10 cellular contexts compared by ENCODE assay signal in genomic region chr5:114363837-114364236, GRCh38. TPM values are rescaled to one million over a fixed set of nuclear protein-coding genes. Genes with fewer than 3 reads are reported as not detected.
DNase-seq lines count a peak whose midpoint lies in the region; ATAC-seq and TF ChIP-seq lines count a peak whose summit lies in the region.
"Had no signal": no experiment of that assay in that cellular context is flagged by ENCODE, and none has a peak within 500 bp of the region (broad histone marks: within the 10 kb centered on the region; RNA-seq: fewer than 3 reads in every experiment).

No MANE protein-coding gene starts in this region.

- no peak overlapping the region for H2BK5ac ChIP-seq in IMR-90 (ENCODE audit: low read depth, low read length, poor library complexity, severe bottlenecking)

- H3K4me2 ChIP-seq in IMR-90 (ENCODE audit: low read depth, low read length), result peak overlapping the region; percentile 90
- no peak overlapping the region for H3K4me2 ChIP-seq in osteoblast (ENCODE audit: insufficient read depth, low read length)

- no peak overlapping the region for H2BK20ac ChIP-seq in IMR-90 (ENCODE audit: low read depth, low read length)

- no peak for TF ChIP-seq POLR2A in IMR-90 (IDR thresholded peaks at IDR 0.05; ENCODE audit: low read depth, low read length)

- WGBS in IMR-90 (ENCODE audit: extremely low coverage in 2 of 2, insufficient read length in 1 of 2), 2 experiments, result 2% methylated on average over 6 of the region's 10 CpGs; no CpG with 5 or more reads in 1 of the 2 experiments
- 2% methylated on average over 10 of the region's 10 CpGs for WGBS in endodermal cell (ENCODE audit: insufficient coverage in 1 of 2, insufficient read length in 1 of 2), 2 experiments

- H4K20me1 ChIP-seq in IMR-90 (ENCODE audit: insufficient read depth, low read length) (no peaks in the 10 kb centered on the region), osteoblast (ENCODE audit: insufficient read depth, low read length) (no peaks in the 10 kb centered on the region)

- no peaks in the 10 kb centered on the region for H3K36me3 Mint-ChIP-seq in endodermal cell (ENCODE audit: low read depth)
- no peaks in the 10 kb centered on the region for H3K36me3 Mint-ChIP-seq in natural killer cell treated with Interleukin-12 subunit alpha and Interleukin-12 subunit beta and Interleukin-15 and Interleukin-18, amount 100 ng/mL, for 72 hours
- H3K36me3 Mint-ChIP-seq: T-cell had no signal

- H3K18ac ChIP-seq in IMR-90 (ENCODE audit: low read depth, low read length), result no peak overlapping the region

- H4K5ac ChIP-seq in IMR-90 (ENCODE audit: low read depth, low read length), result no peak overlapping the region

- H3K27ac Mint-ChIP-seq in endodermal cell, result no peak overlapping the region
- H3K27ac Mint-ChIP-seq in natural killer cell treated with Interleukin-12 subunit alpha and Interleukin-12 subunit beta and Interleukin-15 and Interleukin-18, amount 100 ng/mL, for 72 hours, result no peak overlapping the region
- H3K27ac Mint-ChIP-seq: activated T-helper 2 cell treated with anti-CD3 and anti-CD28 coated beads, Interferon-gamma antibody, Interleukin-2, Interleukin-4, amounts not matched to agents 10 μg/mL and 5 μg/mL and 100 μg/mL, durations not matched to agents 14 hours and 24 hours and 36 hours; T-cell had no signal

- no peaks in the 10 kb centered on the region for H3K36me3 ChIP-seq in IMR-90 (ENCODE audit: control insufficient read depth, insufficient read depth, low read length)
- H3K36me3 ChIP-seq in endodermal cell (ENCODE audit: control insufficient read depth, insufficient read depth, low read length), result no peaks in the 10 kb centered on the region
- no peaks in the 10 kb centered on the region for H3K36me3 ChIP-seq in osteoblast (ENCODE audit: insufficient read depth, low read length)

- peak; percentile 40 for DNase-seq in G401 (ENCODE audit: low spot score)
- no peak for DNase-seq in IMR-90
- no peak for DNase-seq in endodermal cell
- peak; percentile 72 for DNase-seq in osteoblast (ENCODE audit: insufficient read length, low spot score, missing footprints)
- DNase-seq in activated T-cell treated with anti-CD3 and anti-CD28 coated beads for 4 hours, result no peak
- no peak for DNase-seq in natural killer cell treated with Interleukin-12 subunit alpha and Interleukin-12 subunit beta and Interleukin-15 and Interleukin-18, amount 100 ng/mL, for 72 hours (ENCODE audit: low spot score)
- DNase-seq in NCI-H2107 (lab: John Stamatoyannopoulos, UW), result no peak
- DNase-seq: T-cell had no signal

- no TSS peak for BruUV-seq in IMR-90 (replicated peaks; lab: Mats Ljungman, UMichigan)

- POLR2A ChIA-PET in IMR-90 (lab: Charles Lee; ENCODE audit: unreplicated experiment), result no interaction called here

- peak overlapping the region; percentile 93 for H3K4me3 Mint-ChIP-seq in endodermal cell
- H3K4me3 Mint-ChIP-seq in natural killer cell treated with Interleukin-12 subunit alpha and Interleukin-12 subunit beta and Interleukin-15 and Interleukin-18, amount 100 ng/mL, for 72 hours, result no peak overlapping the region
- H3K4me3 Mint-ChIP-seq: T-cell had no signal

- H3K14ac ChIP-seq in IMR-90 (replicated peaks; ENCODE audit: low read depth, low read length), result no peak overlapping the region

- H3K4ac ChIP-seq in IMR-90 (ENCODE audit: low read depth, low read length), result no peak overlapping the region

- peak overlapping the region; percentile 76 for H3K4me3 ChIP-seq in IMR-90 (ENCODE audit: insufficient read depth, low read depth, low read length)
- peak overlapping the region; percentile 79 for H3K4me3 ChIP-seq in endodermal cell (ENCODE audit: low read length)
- H3K4me3 ChIP-seq in osteoblast (ENCODE audit: insufficient read depth, low read length), result no peak overlapping the region

- H2AFZ ChIP-seq in IMR-90 (replicated peaks; ENCODE audit: low read length, poor library complexity) (peak overlapping the region; percentile 93), osteoblast (ENCODE audit: low read length) (no peak overlapping the region)

- no peaks in the 10 kb centered on the region for H3K79me2 ChIP-seq in osteoblast (ENCODE audit: insufficient read depth, low read length)

- peaks cover 7% of the 10 kb centered on the region for H3K27me3 ChIP-seq in IMR-90 (ENCODE audit: control insufficient read depth, insufficient read depth, low read length)
- peaks cover 34% of the 10 kb centered on the region for H3K27me3 ChIP-seq in endodermal cell (ENCODE audit: control insufficient read depth, insufficient read depth, low read length, poor library complexity, severe bottlenecking)
- H3K27me3 ChIP-seq in osteoblast (ENCODE audit: insufficient read depth, low read length), result peaks cover 24% of the 10 kb centered on the region

- H3K4me1 ChIP-seq in IMR-90 (ENCODE audit: control insufficient read depth, insufficient read depth, low read length), result no peaks in the 10 kb centered on the region
- H3K4me1 ChIP-seq in endodermal cell (ENCODE audit: control insufficient read depth, insufficient read depth, low read length), result peaks cover 5% of the 10 kb centered on the region
- no peaks in the 10 kb centered on the region for H3K4me1 ChIP-seq in osteoblast (ENCODE audit: insufficient read depth, low read length)

- no peaks in the 10 kb centered on the region for H3K9me3 ChIP-seq in IMR-90 (ENCODE audit: control insufficient read depth, insufficient read depth, low read length)
- H3K9me3 ChIP-seq in endodermal cell (ENCODE audit: control insufficient read depth, low read length), result no peaks in the 10 kb centered on the region
- H3K9me3 ChIP-seq in osteoblast (ENCODE audit: low read depth, low read length), result no peaks in the 10 kb centered on the region

- no peak overlapping the region for H3K56ac ChIP-seq in IMR-90 (ENCODE audit: extremely low read depth, insufficient read depth, low read length)

- CTCF ChIA-PET in IMR-90 (lab: Yijun Ruan, JAX), result interaction anchor here (1.1 kb wide), 1 partner anchor 10 kb away, joined by 3 read pairs; no protein-coding TSS in a partner anchor

- no peak overlapping the region for H4K91ac ChIP-seq in IMR-90 (ENCODE audit: insufficient read depth, low read depth, low read length)

- H3K27me3 Mint-ChIP-seq in endodermal cell (ENCODE audit: insufficient read depth), result peaks cover 30% of the 10 kb centered on the region
- H3K27me3 Mint-ChIP-seq in natural killer cell treated with Interleukin-12 subunit alpha and Interleukin-12 subunit beta and Interleukin-15 and Interleukin-18, amount 100 ng/mL, for 72 hours, result peaks cover 19 to 23% of the 10 kb centered on the region in 2 donors

- dilution Hi-C loops in IMR-90 (cut with HindIII; ENCODE audit: low sequenced_read_pairs, unreplicated experiment), result no loop called here

- no peaks in the 10 kb centered on the region for H3K9me3 Mint-ChIP-seq in endodermal cell
- peaks cover 3% of the 10 kb centered on the region for H3K9me3 Mint-ChIP-seq in natural killer cell treated with Interleukin-12 subunit alpha and Interleukin-12 subunit beta and Interleukin-15 and Interleukin-18, amount 100 ng/mL, for 72 hours
- H3K9me3 Mint-ChIP-seq: activated T-helper 2 cell treated with anti-CD3 and anti-CD28 coated beads, Interferon-gamma antibody, Interleukin-2, Interleukin-4, amounts not matched to agents 10 μg/mL and 5 μg/mL and 100 μg/mL, durations not matched to agents 14 hours and 24 hours and 36 hours had no signal

- H3K27ac ChIP-seq in IMR-90 (ENCODE audit: insufficient read depth, low read length) (no peak overlapping the region), endodermal cell (ENCODE audit: low read depth, low read length) (no peak overlapping the region), osteoblast (ENCODE audit: low read depth, low read length) (no peak overlapping the region)

- H3K79me1 ChIP-seq in IMR-90 (ENCODE audit: low read depth in 1 of 2, low read length in 2 of 2), result no peaks in the 10 kb centered on the region

- in situ Hi-C loops in G401 (cut with HindIII; ENCODE audit: low sequenced_read_pairs) (no loop called here), IMR-90 (cut with MboI; ENCODE audit: low sequenced_read_pairs) (loop anchor here (5.0 kb wide), 1 partner anchor 83 kb away; no protein-coding TSS in a partner anchor)

- no peak overlapping the region for H2AK5ac ChIP-seq in IMR-90 (ENCODE audit: low read depth, low read length)

- no peak overlapping the region for H3K9ac ChIP-seq in IMR-90 (ENCODE audit: low read depth, low read length)
- H3K9ac ChIP-seq in endodermal cell (ENCODE audit: extremely low read depth, low read length, poor library complexity, severe bottlenecking), result no peak overlapping the region

- no peak overlapping the region for H2BK15ac ChIP-seq in IMR-90 (ENCODE audit: low read depth, low read length)

- no peaks in the 10 kb centered on the region for H3K9me1 ChIP-seq in IMR-90 (ENCODE audit: insufficient read depth, low read length)

- no peak overlapping the region for H4K8ac ChIP-seq in IMR-90 (ENCODE audit: low read depth in 2 of 2, low read length in 2 of 2)

- no peak overlapping the region for H2BK120ac ChIP-seq in IMR-90 (ENCODE audit: low read depth, low read length)

- TF ChIP-seq CTCF in IMR-90 (conservative IDR thresholded peaks at IDR 0.05; ENCODE audit: low read depth, low read length) (no peak), endodermal cell (conservative IDR thresholded peaks at IDR 0.05) (peak; percentile 47), osteoblast (IDR thresholded peaks at IDR 0.05; ENCODE audit: extremely low read depth, low read depth, low read length) (no peak)

- no peak overlapping the region for H2AK9ac ChIP-seq in IMR-90 (replicated peaks; ENCODE audit: low read depth, low read length, poor library complexity)

- H3K4me1 Mint-ChIP-seq in endodermal cell, result peaks cover 13% of the 10 kb centered on the region
- no peaks in the 10 kb centered on the region for H3K4me1 Mint-ChIP-seq in natural killer cell treated with Interleukin-12 subunit alpha and Interleukin-12 subunit beta and Interleukin-15 and Interleukin-18, amount 100 ng/mL, for 72 hours (ENCODE audit: low read depth in 2 of 2)

- H3K23ac ChIP-seq in IMR-90 (ENCODE audit: low read depth, low read length), result no peak overlapping the region; the same call in 1 of the 2 replicates

- TF ChIP-seq RAD21 in IMR-90 (IDR thresholded peaks at IDR 0.05; ENCODE audit: low read length), result no peak

- intact Hi-C loops in IMR-90 (cut with micrococcal nuclease), result loop anchor here (10.0 kb wide), 1 partner anchor 701 kb away; no protein-coding TSS in a partner anchor

- ATAC-seq in IMR-90 (ENCODE audit: low read depth) (no peak), GM21526 (IDR thresholded peaks at IDR 0.05; ENCODE audit: low FRiP score, unreplicated experiment) (no peak)
- no peak for ATAC-seq in natural killer cell treated with Interleukin-12 subunit alpha and Interleukin-12 subunit beta and Interleukin-15 and Interleukin-18, amount 100 ng/mL, for 72 hours
- ATAC-seq: T-cell had no signal

RNA-seq across cellular contexts. Expression of gene KCNN2, which starts 2.0 kb away (rescaled TPM):
- not detected in 2 replicates for total RNA-seq in G401 (2014; rRNA removed; shearing (Covaris generic))
- total RNA-seq in IMR-90 (2012; rRNA removed), result 2.2 and 3.3 TPM in 2 replicates
- polyA plus RNA-seq in IMR-90 (2012; rRNA removed), result 7.5 and 8.8 TPM in 2 replicates
- 4.9 and 5.7 TPM in 2 replicates for polyA plus RNA-seq in IMR-90 (2012; cell fraction: cytosol; rRNA removed)
- 5.9 and 9.9 TPM in 2 replicates for polyA plus RNA-seq in IMR-90 (2012; cell fraction: nucleus; rRNA removed; ENCODE audit: low replicate concordance)
- 1 to 10 TPM; 3.0 to 4.7 TPM for total RNA-seq in endodermal cell
- polyA plus RNA-seq in endodermal cell (2013, experiment 1 of 2), result 3.5 TPM
- 2.9 TPM for polyA plus RNA-seq in endodermal cell (2013, experiment 2 of 2)
- total RNA-seq in osteoblast, result not detected in 2 replicates
- total RNA-seq in natural killer cell treated with Interleukin-12 subunit alpha and Interleukin-12 subunit beta and Interleukin-15 and Interleukin-18, amount 100 ng/mL, for 72 hours, result not detected
- total RNA-seq: activated T-helper 2 cell treated with anti-CD3 and anti-CD28 coated beads, Interferon-gamma antibody, Interleukin-2, Interleukin-4, amounts not matched to agents 10 μg/mL and 5 μg/mL and 100 μg/mL, durations not matched to agents 14 hours and 24 hours and 36 hours; T-cell had no signal

Comparison
In these comparisons a context has a peak if more than half of its experiments do, and no peak if none do; other contexts are left out.
1. DNase-seq: peak in G401 (single experiment) and osteoblast (single experiment); none in IMR-90 (single experiment), endodermal cell (single experiment), activated T-cell treated with anti-CD3 and anti-CD28 coated beads for 4 hours (single experiment), natural killer cell treated with Interleukin-12 subunit alpha and Interleukin-12 subunit beta and Interleukin-15 and Interleukin-18, amount 100 ng/mL, for 72 hours (single experiment) and NCI-H2107 (single experiment).